In genomic region chr2:11398710-11399109, GRCh38 we compare ENCODE assay signal across 12 cellular contexts. TPM values are rescaled to one million over a fixed set of nuclear protein-coding genes. Genes with fewer than 3 reads are reported as not detected.
A peak's percentile ranks its signal among the peaks of the same experiment; 100 is the strongest.
DNase-seq lines count a peak whose midpoint lies in the region; ATAC-seq and TF ChIP-seq lines count a peak whose summit lies in the region.
"Had no signal": no experiment of that assay in that cellular context is flagged by ENCODE, and none has a peak within 500 bp of the region (broad histone marks: within the 10 kb centered on the region; RNA-seq: fewer than 3 reads in every experiment).

No MANE protein-coding gene starts in this region.

- H3K4me1 ChIP-seq in upper lobe of right lung, result no peaks in the 10 kb centered on the region
- H3K4me1 ChIP-seq in effector memory CD4-positive, alpha-beta T cell (ENCODE audit: control insufficient read depth, insufficient read depth, low read length, poor library complexity, severe bottlenecking), result no peaks in the 10 kb centered on the region
- H3K4me1 ChIP-seq: testis had no signal

- H3K4me3 ChIP-seq in upper lobe of right lung, result no peak overlapping the region
- H3K4me3 ChIP-seq in effector memory CD4-positive, alpha-beta T cell (ENCODE audit: insufficient read depth, low read depth, low read length, poor library complexity, severe bottlenecking), result no peak overlapping the region
- H3K4me3 ChIP-seq: testis had no signal

- intact Hi-C loops in Right ventricle myocardium inferior (cut with DNase I), result loop anchor here (5.0 kb wide), 1 partner anchor 51 kb away; no protein-coding TSS in a partner anchor
- intact Hi-C loops in cardiac septum (cut with DNase I), result no loop called here
- intact Hi-C loops in left ventricle myocardium superior (cut with micrococcal nuclease), result no loop called here
- intact Hi-C loops in upper lobe of right lung (cut with DNase I), result no loop called here

- H3K27ac ChIP-seq in upper lobe of right lung, result no peak overlapping the region
- H3K27ac ChIP-seq in effector memory CD4-positive, alpha-beta T cell (ENCODE audit: insufficient read depth, low read length, poor library complexity, severe bottlenecking), result no peak overlapping the region
- H3K27ac ChIP-seq: testis had no signal

- DNase-seq in Right ventricle myocardium inferior (ENCODE audit: missing footprints) (peak; percentile 82), cardiac septum (ENCODE audit: low spot score) (no peak), NCI-H748 (lab: John Stamatoyannopoulos, UW; ENCODE audit: unreplicated experiment) (peak; percentile 81), left ventricle myocardium superior (peak; percentile 78), upper lobe of right lung (peak; percentile 87), midbrain (lab: John Stamatoyannopoulos, UW) (no peak), kidney tubule cell (ENCODE audit: low spot score) (no peak)
- no peak for DNase-seq in effector memory CD4-positive, alpha-beta T cell
- DNase-seq: activated B cell treated with CpG ODN at 0.5 μM for 24 hours, HFFc6, testis had no signal

- H3K36me3 ChIP-seq in upper lobe of right lung, result no peaks in the 10 kb centered on the region
- H3K36me3 ChIP-seq in effector memory CD4-positive, alpha-beta T cell (ENCODE audit: control insufficient read depth, insufficient read depth, low read length), result no peaks in the 10 kb centered on the region

- H3K27me3 ChIP-seq in upper lobe of right lung, result no peaks in the 10 kb centered on the region
- H3K27me3 ChIP-seq in effector memory CD4-positive, alpha-beta T cell (replicated peaks; ENCODE audit: control insufficient read depth, insufficient read depth, low read length, poor library complexity, severe bottlenecking), result no peaks in the 10 kb centered on the region
- H3K27me3 ChIP-seq: testis had no signal

- no peaks in the 10 kb centered on the region for H3K9me3 ChIP-seq in upper lobe of right lung
- H3K9me3 ChIP-seq in effector memory CD4-positive, alpha-beta T cell (ENCODE audit: control insufficient read depth, low read length), result no peaks in the 10 kb centered on the region
- H3K9me3 ChIP-seq: testis had no signal

- ATAC-seq in Right ventricle myocardium inferior (peak; percentile 69), left ventricle myocardium superior (peak; percentile 75), upper lobe of right lung (peak; percentile 82)
- ATAC-seq: SK-N-SH treated with all-trans-retinoic acid at 6 μM for 48 hours had no signal

- TF ChIP-seq CTCF in upper lobe of right lung (IDR thresholded peaks at IDR 0.05), result no peak

RNA-seq across cellular contexts. Expression of gene ROCK2, which starts 54.3 kb away (rescaled TPM):
- total RNA-seq in Right ventricle myocardium inferior (34.4 TPM), cardiac septum (48.6 TPM), left ventricle myocardium superior (34.2 TPM), upper lobe of right lung (63.5 TPM)

Comparison
In these comparisons a context has a peak if more than half of its experiments do, and no peak if none do; other contexts are left out.
1. DNase-seq: peak in Right ventricle myocardium inferior (single experiment), NCI-H748 (single experiment), left ventricle myocardium superior (single experiment) and upper lobe of right lung (single experiment); none in cardiac septum (single experiment), effector memory CD4-positive, alpha-beta T cell (0 of 3), midbrain (single experiment) and kidney tubule cell (single experiment).
2. Peak in every context shown above with its lines, with median percentiles within 50 percentile points of each other: ATAC-seq.